ENCODE assay signal across 11 cellular contexts in the genomic region with DNA sequence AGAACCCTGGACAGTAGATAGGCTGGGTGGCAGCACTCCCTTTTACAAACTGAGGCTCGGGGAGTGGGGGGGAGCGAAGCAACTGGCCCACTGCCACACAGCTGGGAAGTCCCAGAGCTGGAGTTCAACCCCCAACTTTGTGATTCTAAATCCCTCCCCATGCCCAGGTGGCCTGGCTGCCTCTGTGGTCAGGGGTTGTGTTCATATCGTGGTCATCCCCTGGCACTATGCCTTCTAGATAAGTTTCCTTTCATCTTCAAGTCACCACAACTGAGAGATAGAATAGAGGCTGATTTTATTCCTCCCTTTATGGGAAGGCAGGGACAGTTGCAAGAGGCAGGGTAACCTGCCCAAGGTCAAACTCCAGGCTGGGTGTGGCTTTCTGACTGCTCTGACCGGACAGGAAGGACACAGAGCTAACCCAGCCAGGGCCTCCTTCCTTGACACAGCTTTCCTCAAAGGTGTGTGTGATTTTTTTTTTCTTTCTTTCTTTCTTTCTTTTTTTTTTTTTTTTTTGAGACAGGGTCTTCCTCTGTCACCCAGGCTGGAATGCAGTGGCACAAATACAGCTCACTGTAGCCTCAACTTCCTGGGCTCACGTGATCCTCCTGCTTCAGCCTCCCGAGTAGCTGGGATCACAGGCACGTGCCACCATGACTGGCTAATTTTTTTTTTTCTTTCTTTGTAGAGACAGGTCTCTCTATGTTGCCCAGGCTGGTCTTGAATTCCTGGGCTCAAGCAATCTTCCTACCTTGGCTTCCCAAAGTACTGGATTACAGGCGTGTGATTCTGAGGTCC. TPM values are rescaled to one million over a fixed set of nuclear protein-coding genes. Genes with fewer than 3 reads are reported as not detected.
DNase-seq lines count a peak whose midpoint lies in the region; ATAC-seq and TF ChIP-seq lines count a peak whose summit lies in the region.
"Had no signal": no experiment of that assay in that cellular context is flagged by ENCODE, and none has a peak within 500 bp of the region (broad histone marks: within the 10 kb centered on the region; RNA-seq: fewer than 3 reads in every experiment).

No MANE protein-coding gene starts in this region.

- no peaks in the 10 kb centered on the region for H3K27me3 ChIP-seq in BLaER1 treated with 17β-estradiol and CSF1 and Interleukin-3, amounts not matched to agents 10 nM and 100 nM
- H3K27me3 ChIP-seq in mesenchymal stem cell (ENCODE audit: control insufficient read depth in 1 of 2, insufficient read depth in 1 of 2, low read length in 2 of 2) (no peaks in the 10 kb centered on the region), ovary (no peaks in the 10 kb centered on the region), HAP-1 (ENCODE audit: low read depth) (no peaks in the 10 kb centered on the region)

- H2BK15ac ChIP-seq in mesenchymal stem cell (ENCODE audit: low read depth, poor library complexity, severe bottlenecking), result peak overlapping the region; percentile 81

- 96% methylated on average over 6 of the region's 8 CpGs for WGBS in mesenchymal stem cell
- WGBS in ovary, 3 donors, result 64 to 72% (median 68%) methylated on average over 8 of the region's 8 CpGs

- POLR2A ChIA-PET in activated naive CD8-positive, alpha-beta T cell treated with anti-CD3 and anti-CD28 coated beads, Interleukin-2, amount 10 ng/mL, durations not matched to agents 7 days and 5 days (lab: Charles Lee), result interaction anchor here (1.1 to 7.2 kb wide), 10 partner anchors 9 to 29 kb away, joined by 3 to 108 read pairs (median 20); partner anchors contain the start of gene TNFRSF1B

- peak overlapping the region; percentile 35 to 90 (median 70); a peak in 17 of 22 replicates for H3K9ac ChIP-seq in BLaER1 treated with 17β-estradiol and CSF1 and Interleukin-3, amounts not matched to agents 10 nM and 100 nM
- no peak overlapping the region for H3K9ac ChIP-seq in mesenchymal stem cell (ENCODE audit: low read length)

- DNase-seq in activated naive CD8-positive, alpha-beta T cell treated with anti-CD3 and anti-CD28 coated beads, Interleukin-2, amount 10 ng/mL, durations not matched to agents 7 days and 5 days, result no peak
- no peak for DNase-seq in mesenchymal stem cell
- no peak for DNase-seq in mesothelial cell of epicardium (ENCODE audit: low spot score in 2 of 2, unreplicated experiment in 2 of 2)
- no peak for DNase-seq in ovary
- no peak for DNase-seq in HAP-1 (ENCODE audit: low spot score in 2 of 2)
- DNase-seq: activated T-cell treated with anti-CD3 and anti-CD28 coated beads, Interleukin-2, amount 50 U/mL, for 4 hours; erythroblast; nephron progenitor cell had no signal

- H3K9me3 ChIP-seq in BLaER1 treated with 17β-estradiol and CSF1 and Interleukin-3, amounts not matched to agents 10 nM and 100 nM (replicated peaks in 1 of 11), result peaks cover 5 to 12% (median 10%) of the 10 kb centered on the region in 11 experiments; a peak in 18 of 22 replicates
- H3K9me3 ChIP-seq in mesenchymal stem cell (ENCODE audit: control insufficient read depth, low read length) (peaks cover 8% of the 10 kb centered on the region), ovary (no peaks in the 10 kb centered on the region), HAP-1 (no peaks in the 10 kb centered on the region)

- H4K20me1 ChIP-seq in BLaER1 treated with 17β-estradiol and CSF1 and Interleukin-3, amounts not matched to agents 10 nM and 100 nM, result no peaks in the 10 kb centered on the region

- peak overlapping the region; percentile 0 for H2AFZ ChIP-seq in mesenchymal stem cell (ENCODE audit: low read depth, low read length)

- H3K18ac ChIP-seq in mesenchymal stem cell (ENCODE audit: low read depth in 1 of 2, low read length in 2 of 2), result peak overlapping the region; percentile 72 to 83

- H3K14ac ChIP-seq in mesenchymal stem cell (ENCODE audit: low read length in 2 of 2), result no peak overlapping the region

- peaks cover under 1% of the 10 kb centered on the region for H3K27me3 Mint-ChIP-seq in IgD-negative memory B cell
- H3K27me3 Mint-ChIP-seq in activated naive CD8-positive, alpha-beta T cell treated with anti-CD3 and anti-CD28 coated beads, Interleukin-2, amount 10 ng/mL, durations not matched to agents 7 days and 5 days, result no peaks in the 10 kb centered on the region
- no peaks in the 10 kb centered on the region for H3K27me3 Mint-ChIP-seq in mesothelial cell of epicardium (ENCODE audit: low read depth)

- H3K9me3 Mint-ChIP-seq in IgD-negative memory B cell (peaks cover 0 to 2% (median 0%) of the 10 kb centered on the region in 3 donors), mesothelial cell of epicardium (peaks cover 5% of the 10 kb centered on the region)
- H3K9me3 Mint-ChIP-seq in activated naive CD8-positive, alpha-beta T cell treated with anti-CD3 and anti-CD28 coated beads, Interleukin-2, amount 10 ng/mL, durations not matched to agents 7 days and 5 days, result peaks cover 1% of the 10 kb centered on the region

- H3K23ac ChIP-seq in mesenchymal stem cell (ENCODE audit: low read length in 2 of 2), result no peak overlapping the region

- H3K36me3 Mint-ChIP-seq in IgD-negative memory B cell (no peaks in the 10 kb centered on the region), mesothelial cell of epicardium (peaks cover 1% of the 10 kb centered on the region)
- H3K36me3 Mint-ChIP-seq in activated naive CD8-positive, alpha-beta T cell treated with anti-CD3 and anti-CD28 coated beads, Interleukin-2, amount 10 ng/mL, durations not matched to agents 7 days and 5 days, result peaks cover 10% of the 10 kb centered on the region

- no peak overlapping the region for H2AK5ac ChIP-seq in mesenchymal stem cell (ENCODE audit: low read length, severe bottlenecking)

- peak overlapping the region; percentile 61 for H4K8ac ChIP-seq in mesenchymal stem cell (ENCODE audit: low read length)

- TF ChIP-seq POLR2A in ovary (IDR thresholded peaks at IDR 0.05), result no peak

- peak overlapping the region; percentile 65 to 98 (median 85) for H3K27ac ChIP-seq in BLaER1 treated with 17β-estradiol and CSF1 and Interleukin-3, amounts not matched to agents 10 nM and 100 nM
- no peak overlapping the region for H3K27ac ChIP-seq in mesenchymal stem cell (ENCODE audit: low read length, poor library complexity, severe bottlenecking)
- H3K27ac ChIP-seq in ovary, result no peak overlapping the region

- H3K4ac ChIP-seq in mesenchymal stem cell (ENCODE audit: low read depth in 1 of 2, low read length in 2 of 2), result peak overlapping the region; percentile 54 to 71

- peaks cover 60 to 79% (median 71%) of the 10 kb centered on the region in 3 donors for H3K4me1 Mint-ChIP-seq in IgD-negative memory B cell
- H3K4me1 Mint-ChIP-seq in activated naive CD8-positive, alpha-beta T cell treated with anti-CD3 and anti-CD28 coated beads, Interleukin-2, amount 10 ng/mL, durations not matched to agents 7 days and 5 days, result peaks cover 89% of the 10 kb centered on the region
- H3K4me1 Mint-ChIP-seq in mesothelial cell of epicardium, result peaks cover 16% of the 10 kb centered on the region

- peak overlapping the region in 1 of 10 experiments; percentile 20; a peak in 1 of 20 replicates for H3K4me3 ChIP-seq in BLaER1 treated with 17β-estradiol and CSF1 and Interleukin-3, amounts not matched to agents 10 nM and 100 nM
- H3K4me3 ChIP-seq in mesenchymal stem cell (ENCODE audit: insufficient read depth in 1 of 2, low read depth in 1 of 2, low read length in 2 of 2) (no peak overlapping the region), ovary (no peak overlapping the region), HAP-1 (no peak overlapping the region)

- peak overlapping the region; percentile 78 for H2BK120ac ChIP-seq in mesenchymal stem cell (ENCODE audit: low read depth, low read length)

- no peak for TF ChIP-seq EP300 in ovary (IDR thresholded peaks at IDR 0.05)

- peaks cover 97 to 100% (median 100%) of the 10 kb centered on the region in 10 experiments for H3K4me1 ChIP-seq in BLaER1 treated with 17β-estradiol and CSF1 and Interleukin-3, amounts not matched to agents 10 nM and 100 nM
- H3K4me1 ChIP-seq in mesenchymal stem cell (ENCODE audit: control insufficient read depth, insufficient read depth, low read depth, low read length) (peaks cover 11% of the 10 kb centered on the region), ovary (ENCODE audit: insufficient read depth) (peaks cover 8% of the 10 kb centered on the region), HAP-1 (no peaks in the 10 kb centered on the region)

- H3K27ac Mint-ChIP-seq in IgD-negative memory B cell (peak overlapping the region; percentile 81 to 97 (median 92)), mesothelial cell of epicardium (no peak overlapping the region)
- H3K27ac Mint-ChIP-seq in activated naive CD8-positive, alpha-beta T cell treated with anti-CD3 and anti-CD28 coated beads, Interleukin-2, amount 10 ng/mL, durations not matched to agents 7 days and 5 days, result peak overlapping the region; percentile 99
- H3K27ac Mint-ChIP-seq: nephron progenitor cell had no signal

- no peak overlapping the region for H2BK5ac ChIP-seq in mesenchymal stem cell (ENCODE audit: low read depth, low read length, poor library complexity, severe bottlenecking)

- H3K4me2 ChIP-seq in BLaER1 treated with 17β-estradiol and CSF1 and Interleukin-3, amounts not matched to agents 10 nM and 100 nM, result peak overlapping the region; percentile 73 to 92 (median 88)
- no peak overlapping the region for H3K4me2 ChIP-seq in mesenchymal stem cell (ENCODE audit: low read length, poor library complexity, severe bottlenecking)

- ATAC-seq in activated naive CD8-positive, alpha-beta T cell treated with anti-CD3 and anti-CD28 coated beads, Interleukin-2, amount 10 ng/mL, durations not matched to agents 7 days and 5 days (ENCODE audit: low read depth), result no peak
- ATAC-seq in HG02938 (IDR thresholded peaks at IDR 0.05; ENCODE audit: unreplicated experiment), result no peak
- ATAC-seq: activated T-cell treated with anti-CD3 and anti-CD28 coated beads, Interleukin-2, amount 50 U/mL, for 4 hours had no signal

- H3K4me3 Mint-ChIP-seq in IgD-negative memory B cell, result peak overlapping the region in 2 of 4 donors; percentile 88 to 89
- peak overlapping the region; percentile 82 for H3K4me3 Mint-ChIP-seq in activated naive CD8-positive, alpha-beta T cell treated with anti-CD3 and anti-CD28 coated beads, Interleukin-2, amount 10 ng/mL, durations not matched to agents 7 days and 5 days
- no peak overlapping the region for H3K4me3 Mint-ChIP-seq in mesothelial cell of epicardium
- H3K4me3 Mint-ChIP-seq: activated T-cell treated with anti-CD3 and anti-CD28 coated beads, Interleukin-2, amount 50 U/mL, for 4 hours; nephron progenitor cell had no signal

- no peaks in the 10 kb centered on the region for H3K79me1 ChIP-seq in mesenchymal stem cell (replicated peaks; ENCODE audit: low read length, poor library complexity, severe bottlenecking)

- H4K91ac ChIP-seq in mesenchymal stem cell (ENCODE audit: low read length), result peak overlapping the region; percentile 34

- H3K36me3 ChIP-seq in BLaER1 treated with 17β-estradiol and CSF1 and Interleukin-3, amounts not matched to agents 10 nM and 100 nM, result peaks cover 0 to 6% (median 0%) of the 10 kb centered on the region in 11 experiments; a peak in 1 of 22 replicates
- H3K36me3 ChIP-seq in mesenchymal stem cell (ENCODE audit: control insufficient read depth in 1 of 2, insufficient read depth in 2 of 2, low read depth in 1 of 2, low read length in 2 of 2), result no peaks in the 10 kb centered on the region
- no peaks in the 10 kb centered on the region for H3K36me3 ChIP-seq in ovary
- no peaks in the 10 kb centered on the region for H3K36me3 ChIP-seq in HAP-1 (replicated peaks)

- no peak for TF ChIP-seq CTCF in mesothelial cell of epicardium (IDR thresholded peaks at IDR 0.05; ENCODE audit: unreplicated experiment)
- TF ChIP-seq CTCF in ovary (IDR thresholded peaks at IDR 0.05), result no peak

- in situ Hi-C loops in HAP-1 (cut with MboI; ENCODE audit: low sequenced_read_pairs), result no loop called here

- H2BK12ac ChIP-seq in mesenchymal stem cell (ENCODE audit: low read length in 2 of 2), result peak overlapping the region in 1 of 2 experiments; percentile 94

- intact Hi-C loops in ovary (cut with DNase I), result no loop called here

RNA-seq across cellular contexts. Expression of gene TNFRSF1B, which starts 18.4 kb away (rescaled TPM):
- polyA plus RNA-seq in IgD-negative memory B cell (117 TPM), ovary (10 to 100 TPM; 10.3 to 14.3 TPM)
- 100 to 1,000 TPM; 215 to 246 TPM for total RNA-seq in activated naive CD8-positive, alpha-beta T cell treated with anti-CD3 and anti-CD28 coated beads, Interleukin-2, amount 10 ng/mL, durations not matched to agents 7 days and 5 days
- 35.0 TPM for polyA plus RNA-seq in mesenchymal stem cell (2013, experiment 1 of 2)
- polyA plus RNA-seq in mesenchymal stem cell (2013, experiment 2 of 2), result 35.2 TPM
- total RNA-seq in mesothelial cell of epicardium (2.9 to 3.1 TPM (median 2.9 TPM) in 3 replicates), ovary (10 to 100 TPM; 11.4 to 27.6 (median 21.6) TPM)

Comparison
In these comparisons a context has a peak if more than half of its experiments do, and no peak if none do; other contexts are left out.
1. H3K27ac ChIP-seq: peak in BLaER1 treated with 17β-estradiol and CSF1 and Interleukin-3, amounts not matched to agents 10 nM and 100 nM (11 of 11); none in mesenchymal stem cell (single experiment) and ovary (0 of 2).
2. RNA of gene TNFRSF1B, which starts 18.4 kb away (total RNA-seq): 215 to 246 TPM in activated naive CD8-positive, alpha-beta T cell treated with anti-CD3 and anti-CD28 coated beads, Interleukin-2, amount 10 ng/mL, durations not matched to agents 7 days and 5 days; 11.4 to 27.6 TPM in ovary and 2.9 to 3.1 TPM in mesothelial cell of epicardium; every median in the first group is over 4 times any median in the second.